Comparison of ENCODE assay signal across 22 cellular contexts in the genomic region with DNA sequence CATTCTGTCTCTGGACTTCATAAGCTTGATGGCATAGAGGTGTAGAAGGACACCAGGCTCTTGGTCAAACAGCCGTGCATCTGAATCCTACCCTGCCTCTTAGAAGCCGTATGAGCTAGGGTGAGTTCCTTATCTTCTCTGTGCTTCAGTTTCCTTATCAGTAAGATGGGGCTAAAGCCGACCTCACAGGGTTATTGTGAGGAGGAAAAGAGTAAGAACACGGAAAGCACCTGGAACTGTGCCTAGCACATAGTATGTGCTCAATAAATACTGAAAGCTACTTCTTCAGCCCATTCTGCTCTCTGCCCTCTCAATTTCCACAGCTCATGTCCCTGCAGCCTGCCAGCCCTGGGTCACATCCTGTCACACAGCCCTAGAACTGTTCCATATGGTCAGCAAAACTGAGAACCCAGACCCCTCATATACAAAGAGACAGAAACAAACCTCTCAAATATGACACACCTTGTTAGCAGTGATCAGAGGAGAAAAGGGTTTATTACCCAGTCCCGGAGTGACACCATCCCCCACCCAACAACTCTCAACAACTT. TPM values are rescaled to one million over a fixed set of nuclear protein-coding genes. Genes with fewer than 3 reads are reported as not detected.
"Had no signal": no experiment of that assay in that cellular context is flagged by ENCODE, and none has a peak within 500 bp of the region (broad histone marks: within the 10 kb centered on the region; RNA-seq: fewer than 3 reads in every experiment).

No MANE protein-coding gene starts in this region.

- H3K27me3 ChIP-seq: ascending aorta, gastrocnemius medialis, heart left ventricle had no signal

- DNase-seq: activated B cell treated with CpG ODN at 0.5 μM for 24 hours; activated CD4-positive, alpha-beta memory T cell treated with anti-CD3 and anti-CD28 coated beads, Interleukin-2, amount 10 ng/mL, durations not matched to agents 7 days and 5 days; activated CD4-positive, alpha-beta T cell treated with anti-CD3 and anti-CD28 coated beads for 4 hours; activated naive CD4-positive, alpha-beta T cell treated with anti-CD3 and anti-CD28 coated beads for 36 hours; activated T-cell treated with anti-CD3 and anti-CD28 coated beads, Interleukin-2, amount 50 U/mL, for 24 hours; cerebellar nuclear complex; cortex of kidney; gastrocnemius medialis; heart left ventricle; left ventricle myocardium inferior; mammary epithelial cell; psoas muscle; right cardiac atrium; stimulated activated CD4-positive, alpha-beta T cell treated with anti-CD3 and anti-CD28 coated beads, Interleukin-2, amount 100 ng/mL, for 24 hours; stimulated activated naive CD8-positive, alpha-beta T cell treated with anti-CD3 and anti-CD28 coated beads, Interleukin-15, Interleukin-2, amounts not matched to agents 100 U/mL and 50 U/mL, for 24 hours; substantia nigra; T-helper 2 cell; tibial artery had no signal

- H3K4me3 Mint-ChIP-seq: activated B cell treated with CpG ODN at 0.5 μM for 24 hours; activated CD4-positive, alpha-beta memory T cell treated with anti-CD3 and anti-CD28 coated beads, Interleukin-2, amount 10 ng/mL, durations not matched to agents 7 days and 5 days; activated naive CD4-positive, alpha-beta T cell treated with anti-CD3 and anti-CD28 coated beads for 36 hours; activated T-cell treated with anti-CD3 and anti-CD28 coated beads, Interleukin-2, amount 50 U/mL, for 24 hours had no signal

- H3K27me3 Mint-ChIP-seq: activated B cell treated with CpG ODN at 0.5 μM for 24 hours; activated T-cell treated with anti-CD3 and anti-CD28 coated beads, Interleukin-2, amount 50 U/mL, for 24 hours had no signal

- H3K36me3 ChIP-seq: ascending aorta, gastrocnemius medialis, heart left ventricle, left ventricle myocardium inferior, tibial artery had no signal

- H3K4me1 ChIP-seq: ascending aorta, psoas muscle, tibial artery had no signal

- H3K9me3 ChIP-seq: ascending aorta, gastrocnemius medialis, heart left ventricle, left ventricle myocardium inferior, psoas muscle, tibial artery had no signal

- H3K27ac Mint-ChIP-seq: activated B cell treated with CpG ODN at 0.5 μM for 24 hours; activated CD4-positive, alpha-beta memory T cell treated with anti-CD3 and anti-CD28 coated beads, Interleukin-2, amount 10 ng/mL, durations not matched to agents 7 days and 5 days; activated naive CD4-positive, alpha-beta T cell treated with anti-CD3 and anti-CD28 coated beads for 36 hours; activated T-cell treated with anti-CD3 and anti-CD28 coated beads, Interleukin-2, amount 50 U/mL, for 24 hours had no signal

- ATAC-seq: gastrocnemius medialis; heart left ventricle; psoas muscle; right cardiac atrium; stimulated activated naive CD8-positive, alpha-beta T cell treated with anti-CD3 and anti-CD28 coated beads, Interleukin-15, Interleukin-2, amounts not matched to agents 100 U/mL and 50 U/mL, for 24 hours had no signal

- H3K9me3 Mint-ChIP-seq: activated B cell treated with CpG ODN at 0.5 μM for 24 hours; activated CD4-positive, alpha-beta memory T cell treated with anti-CD3 and anti-CD28 coated beads, Interleukin-2, amount 10 ng/mL, durations not matched to agents 7 days and 5 days; activated naive CD4-positive, alpha-beta T cell treated with anti-CD3 and anti-CD28 coated beads for 36 hours; activated T-cell treated with anti-CD3 and anti-CD28 coated beads, Interleukin-2, amount 50 U/mL, for 24 hours had no signal

- H3K27ac ChIP-seq: ascending aorta, gastrocnemius medialis, heart left ventricle, left ventricle myocardium inferior, psoas muscle, tibial artery had no signal

- H3K4me3 ChIP-seq: ascending aorta, gastrocnemius medialis, heart left ventricle, left ventricle myocardium inferior, psoas muscle, tibial artery had no signal

RNA-seq across cellular contexts. Expression of a gene that starts 31.4 kb away (rescaled TPM):
- total RNA-seq: activated CD4-positive, alpha-beta memory T cell treated with anti-CD3 and anti-CD28 coated beads, Interleukin-2, amount 10 ng/mL, durations not matched to agents 7 days and 5 days; activated naive CD4-positive, alpha-beta T cell treated with anti-CD3 and anti-CD28 coated beads for 36 hours; esophagus mucosa; kidney epithelial cell; left ventricle myocardium inferior; mammary epithelial cell; myocyte had no signal
